17 cellular contexts compared by ENCODE assay signal in genomic region chr16:3668626-3669025, GRCh38.
"Had no signal": no experiment of that assay in that cellular context is flagged by ENCODE, and none has a peak within 500 bp of the region (broad histone marks: within the 10 kb centered on the region; RNA-seq: fewer than 3 reads in every experiment).

No MANE protein-coding gene starts in this region.

- H3K9me3 Mint-ChIP-seq: dendritic cell treated with granulocyte-macrophage colony-stimulating factor and Interleukin-4, amounts not matched to agents 40 ng/mL and 50 ng/mL, for 4 days; effector memory CD8-positive, alpha-beta T cell; naive thymus-derived CD8-positive, alpha-beta T cell had no signal

- H3K9me3 ChIP-seq: esophagus squamous epithelium, gastroesophageal sphincter, mucosa of descending colon, ovary, right atrium auricular region had no signal

- DNase-seq: effector memory CD8-positive, alpha-beta T cell; esophagus squamous epithelium; foreskin fibroblast; glutamatergic neuron; kidney glomerular epithelial cell; mammary epithelial cell; naive thymus-derived CD8-positive, alpha-beta T cell; ovary; small intestine; stimulated activated CD4-positive, alpha-beta T cell treated with anti-CD3 and anti-CD28 coated beads, Interleukin-12 subunit alpha, Interleukin-12 subunit beta, amount 100 ng/mL, for 4 hours; stimulated activated naive CD4-positive, alpha-beta T cell treated with Interleukin-2 at 50 U/mL for 16 hours; trophoblast cell had no signal

- H3K27ac ChIP-seq: esophagus squamous epithelium, gastroesophageal sphincter, ovary, right atrium auricular region had no signal

- H3K4me1 ChIP-seq: esophagus squamous epithelium, gastroesophageal sphincter, right atrium auricular region had no signal

- H3K4me3 Mint-ChIP-seq: dendritic cell treated with granulocyte-macrophage colony-stimulating factor and Interleukin-4, amounts not matched to agents 40 ng/mL and 50 ng/mL, for 4 days; naive thymus-derived CD8-positive, alpha-beta T cell had no signal

- FAIRE-seq: colon, small intestine had no signal

- H3K27ac Mint-ChIP-seq: dendritic cell treated with granulocyte-macrophage colony-stimulating factor and Interleukin-4, amounts not matched to agents 40 ng/mL and 50 ng/mL, for 4 days had no signal

- H3K27me3 ChIP-seq: esophagus squamous epithelium, gastroesophageal sphincter, ovary, right atrium auricular region had no signal

- ATAC-seq: effector memory CD8-positive, alpha-beta T cell; gastroesophageal sphincter; mucosa of descending colon; naive thymus-derived CD8-positive, alpha-beta T cell had no signal

- H3K27me3 Mint-ChIP-seq: dendritic cell treated with granulocyte-macrophage colony-stimulating factor and Interleukin-4, amounts not matched to agents 40 ng/mL and 50 ng/mL, for 4 days; effector memory CD8-positive, alpha-beta T cell; naive thymus-derived CD8-positive, alpha-beta T cell had no signal

- H3K4me3 ChIP-seq: esophagus squamous epithelium, gastroesophageal sphincter, mucosa of descending colon, ovary, right atrium auricular region had no signal

- H3K36me3 ChIP-seq: ovary had no signal
